In the genomic region with DNA sequence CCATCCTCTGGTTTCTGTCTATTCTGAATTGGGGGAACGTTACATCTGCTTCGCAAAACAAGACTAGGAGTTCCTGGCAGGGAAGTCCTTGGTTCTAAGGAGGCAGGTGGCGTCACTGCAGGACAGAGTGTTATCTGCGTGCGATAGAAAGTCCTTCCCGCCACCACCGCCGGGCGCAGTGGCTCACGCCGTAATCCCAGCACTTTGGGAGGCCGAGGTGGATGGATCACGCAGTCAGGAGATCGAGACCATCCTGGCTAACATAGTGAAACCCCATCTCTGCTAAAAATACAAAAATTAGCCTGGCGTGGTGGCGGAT, we compare ENCODE assay signal across 13 cellular contexts. TPM values are rescaled to one million over a fixed set of nuclear protein-coding genes. Genes with fewer than 3 reads are reported as not detected.
DNase-seq lines count a peak whose midpoint lies in the region; ATAC-seq and TF ChIP-seq lines count a peak whose summit lies in the region.
"Not testable (repeated sequence)": the region's sequence is repeated elsewhere in the genome, so short reads cannot be mapped to it uniquely, and the experiment has no call there.
"Had no signal": no experiment of that assay in that cellular context is flagged by ENCODE, and none has a peak within 500 bp of the region (broad histone marks: within the 10 kb centered on the region; RNA-seq: fewer than 3 reads in every experiment).

No MANE protein-coding gene starts in this region.

- WGBS in H9 (ENCODE audit: extremely low coverage, insufficient read length, low lambda C conversion rate), result no CpG with 5 or more reads among the region's 16 CpGs
- 79 to 92% methylated on average over 16 of the region's 16 CpGs for WGBS in sigmoid colon, 2 donors

- not testable (repeated sequence) for H3K36me3 ChIP-seq in mucosa of descending colon (ENCODE audit: low read depth); sigmoid colon

- H3K79me1 ChIP-seq in H9 (ENCODE audit: insufficient read depth, low read depth, low read length, poor library complexity, severe bottlenecking), result not testable (repeated sequence)

- not testable (repeated sequence) for H3K56ac ChIP-seq in H9 (ENCODE audit: insufficient read length, low read depth, low read length)

- H2AFZ ChIP-seq in H9 (ENCODE audit: low read length), result not testable (repeated sequence)

- H4K5ac ChIP-seq in H9 (ENCODE audit: insufficient read length, low read depth, low read length), result not testable (repeated sequence)

- CTCF ChIA-PET in AG04449 (lab: Yijun Ruan, JAX); WTC11 (lab: Charles Lee): not testable (repeated sequence)

- H3K27ac ChIP-seq in H9 (ENCODE audit: insufficient read length, low read depth, low read length), result not testable (repeated sequence)
- peak overlapping the region in 1 of 4 donors; percentile 62 for H3K27ac ChIP-seq in sigmoid colon

- not testable (repeated sequence) for H4K8ac ChIP-seq in H9 (replicated peaks; ENCODE audit: insufficient read length, low read depth, low read length)

- H2AK5ac ChIP-seq in H9 (ENCODE audit: insufficient read length, low read length), result not testable (repeated sequence)

- H3K27me3 Mint-ChIP-seq in H9 (ENCODE audit: low read depth), result peaks cover 22% of the 10 kb centered on the region
- not testable (repeated sequence) for H3K27me3 Mint-ChIP-seq in WTC11 (ENCODE audit: low read depth)
- H3K27me3 Mint-ChIP-seq in type B pancreatic cell, result peaks cover 15% of the 10 kb centered on the region

- ATAC-seq in WTC11, mucosa of descending colon: not testable (repeated sequence)

- not testable (repeated sequence) for TF ChIP-seq POLR2A in sigmoid colon (IDR thresholded peaks at IDR 0.05)

- H2BK15ac ChIP-seq in H9 (ENCODE audit: low read depth, low read length), result not testable (repeated sequence)

- H3K23ac ChIP-seq in H9 (ENCODE audit: insufficient read length, low read depth, low read length), result not testable (repeated sequence)

- H3K4me2 ChIP-seq in H9 (ENCODE audit: insufficient read depth, insufficient read length, low read length), result not testable (repeated sequence)

- not testable (repeated sequence) for H3T11ph ChIP-seq in H9 (ENCODE audit: low read length)

- H3K27me3 ChIP-seq in H9 (ENCODE audit: insufficient read depth, low read length); sigmoid colon: not testable (repeated sequence)

- H2BK20ac ChIP-seq in H9 (ENCODE audit: low read depth, low read length, poor library complexity, severe bottlenecking), result not testable (repeated sequence)

- not testable (repeated sequence) for H3K79me2 ChIP-seq in H9 (ENCODE audit: insufficient read depth, low read length)

- H3K36me3 Mint-ChIP-seq in H9 (ENCODE audit: insufficient read depth in 1 of 3, low read depth in 3 of 3); WTC11; type B pancreatic cell: not testable (repeated sequence)

- not testable (repeated sequence) for H3K23me2 ChIP-seq in H9 (ENCODE audit: insufficient read length, low read depth, low read length, poor library complexity, severe bottlenecking)

- not testable (repeated sequence) for H2BK120ac ChIP-seq in H9 (ENCODE audit: low read depth, low read length, poor library complexity, severe bottlenecking)

- TF ChIP-seq EP300 in sigmoid colon (IDR thresholded peaks at IDR 0.05), result not testable (repeated sequence)

- H3K9me3 ChIP-seq in H9 (ENCODE audit: control insufficient read depth, low read depth, low read length); mucosa of descending colon; sigmoid colon: not testable (repeated sequence)

- TF ChIP-seq CTCF in AG04449 (IDR thresholded peaks at IDR 0.05; ENCODE audit: insufficient read depth, low read length, missing control alignments); H9 (conservative IDR thresholded peaks at IDR 0.05); WTC11 (IDR thresholded peaks at IDR 0.05); foreskin fibroblast (IDR thresholded peaks at IDR 0.05; ENCODE audit: low read depth, low read length); mucosa of descending colon (IDR thresholded peaks at IDR 0.05); sigmoid colon (IDR thresholded peaks at IDR 0.05); type B pancreatic cell (conservative IDR thresholded peaks at IDR 0.05): not testable (repeated sequence)

- not testable (repeated sequence) for H2BK5ac ChIP-seq in H9 (ENCODE audit: insufficient read length, low read length)

- not testable (repeated sequence) for H3K18ac ChIP-seq in H9 (ENCODE audit: insufficient read length, low read depth, low read length)

- intact Hi-C loops in mucosa of descending colon (cut with DNase I, micrococcal nuclease); sigmoid colon (cut with DNase I): not testable (repeated sequence)

- not testable (repeated sequence) for H3K4me3 Mint-ChIP-seq in H9, WTC11, type B pancreatic cell

- H3K14ac ChIP-seq in H9 (ENCODE audit: insufficient read depth, low read length), result not testable (repeated sequence)

- not testable (repeated sequence) for DNase-seq in AG04449 (ENCODE audit: low read depth, low spot score); foreskin fibroblast
- peak; percentile 22 for DNase-seq in H9
- peak; percentile 5 for DNase-seq in WTC11 (ENCODE audit: low spot score)
- peak; percentile 63 for DNase-seq in cerebellar cortex (ENCODE audit: low spot score)
- peak in 2 of 3 donors; percentile 6 to 18 for DNase-seq in mucosa of descending colon
- DNase-seq in sigmoid colon, result peak; percentile 60
- DNase-seq in type B pancreatic cell (ENCODE audit: extremely low spot score, unreplicated experiment), result peak; percentile 48

- POLR2A ChIA-PET in AG04449 (lab: Yijun Ruan, JAX), result interaction anchor here (0.6 kb wide), 1 partner anchor 98 kb away, joined by 3 read pairs; no protein-coding TSS in a partner anchor
- POLR2A ChIA-PET in WTC11 (lab: Charles Lee), result not testable (repeated sequence)

- not testable (repeated sequence) for H3K27ac Mint-ChIP-seq in H9, WTC11, type B pancreatic cell

- H3K9ac ChIP-seq in H9 (ENCODE audit: extremely low read depth, insufficient read length, low read length), result not testable (repeated sequence)

- H2BK12ac ChIP-seq in H9 (ENCODE audit: insufficient read length, low read depth, low read length), result not testable (repeated sequence)

- not testable (repeated sequence) for H3K4me1 ChIP-seq in H9 (ENCODE audit: insufficient read depth, low read length); mucosa of descending colon (ENCODE audit: low read depth)
- peaks cover 0 to 26% (median 3%) of the 10 kb centered on the region in 4 donors for H3K4me1 ChIP-seq in sigmoid colon

- not testable (repeated sequence) for H3K4ac ChIP-seq in H9 (ENCODE audit: low read depth, low read length)

- H3K4me3 ChIP-seq in AG04449 (ENCODE audit: low read depth, low read length) (peak overlapping the region; percentile 45), foreskin fibroblast (ENCODE audit: low read depth in 1 of 2, low read length in 2 of 2) (peak overlapping the region; percentile 43 to 51), sigmoid colon (peak overlapping the region in 2 of 4 donors; percentile 0 to 32)
- not testable (repeated sequence) for H3K4me3 ChIP-seq in mucosa of descending colon

- not testable (repeated sequence) for H4K91ac ChIP-seq in H9 (ENCODE audit: insufficient read length, low read depth, low read length)

- not testable (repeated sequence) for H4K20me1 ChIP-seq in H9 (ENCODE audit: control insufficient read depth, insufficient read depth, insufficient read length)

- not testable (repeated sequence) for H3K9me3 Mint-ChIP-seq in H9, WTC11, type B pancreatic cell

- H3K4me1 Mint-ChIP-seq in H9, result peaks cover 7 to 15% of the 10 kb centered on the region in 2 experiments
- not testable (repeated sequence) for H3K4me1 Mint-ChIP-seq in WTC11; type B pancreatic cell (ENCODE audit: unreplicated experiment)

RNA-seq across cellular contexts. Expression of a gene that starts 22.0 kb away (rescaled TPM):
- total RNA-seq in H9 (2021) (not detected in 2 replicates), WTC11 (2021) (not detected in 3 replicates), mucosa of descending colon (not detected), sigmoid colon (not detected), type B pancreatic cell (ENCODE audit: low replicate concordance) (not detected in 2 replicates)
- polyA plus RNA-seq in sigmoid colon, result not detected
- total RNA-seq: CD4-positive, CD25-positive, alpha-beta regulatory T cell; H1; M059J; SJCRH30 had no signal
- polyA plus RNA-seq: CD4-positive, CD25-positive, alpha-beta regulatory T cell; H1; IgD-negative memory B cell had no signal

RNA-seq across cellular contexts. Expression of a gene that starts 41.1 kb away (rescaled TPM):
- total RNA-seq in H9 (2021) (0.39 TPM in 1 of 2 replicates, not detected in the other), WTC11 (2021) (0.69 to 1.3 TPM (median 0.87 TPM) in 3 replicates), mucosa of descending colon (1 to 10 TPM in 2 of 3 donors, under 1 TPM in 1; 0.35 to 2.2 (median 1.6) TPM), sigmoid colon (1 to 10 TPM; 2.3 to 8.2 (median 3.1) TPM), type B pancreatic cell (ENCODE audit: low replicate concordance) (0.33 and 0.63 TPM in 2 replicates)
- polyA plus RNA-seq in sigmoid colon, result 1 to 10 TPM in 2 of 3 donors, under 1 TPM in 1; 0.92 to 3.0 (median 1.3) TPM
- total RNA-seq: CD4-positive, CD25-positive, alpha-beta regulatory T cell had no signal
- polyA plus RNA-seq: CD4-positive, CD25-positive, alpha-beta regulatory T cell; IgD-negative memory B cell had no signal
